Comparison of ENCODE assay signal across 10 cellular contexts in the genomic region with DNA sequence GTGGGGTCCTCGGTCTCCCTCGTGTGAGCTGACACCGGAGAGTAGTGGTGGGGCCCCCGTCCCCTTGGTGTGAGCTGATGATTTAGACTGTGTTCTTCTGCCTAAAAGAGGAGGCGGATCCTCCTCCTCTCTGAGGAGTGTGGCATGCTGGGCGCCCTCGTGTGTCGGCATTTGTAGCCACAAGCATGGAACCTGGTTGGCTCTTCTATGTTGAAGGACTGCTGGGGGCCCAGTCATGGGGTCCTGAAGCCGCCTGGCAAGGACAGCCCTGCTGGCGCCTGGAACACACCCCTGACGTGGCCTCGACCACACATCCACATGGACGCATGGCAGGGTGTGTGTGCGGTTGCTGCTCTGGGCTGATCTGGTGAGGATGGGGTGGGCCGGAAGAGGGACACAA. TPM values are rescaled to one million over a fixed set of nuclear protein-coding genes. Genes with fewer than 3 reads are reported as not detected.
DNase-seq lines count a peak whose midpoint lies in the region; ATAC-seq and TF ChIP-seq lines count a peak whose summit lies in the region.
"Had no signal": no experiment of that assay in that cellular context is flagged by ENCODE, and none has a peak within 500 bp of the region (broad histone marks: within the 10 kb centered on the region; RNA-seq: fewer than 3 reads in every experiment).

No MANE protein-coding gene starts in this region.

- H3K27me3 Mint-ChIP-seq in activated T-cell treated with anti-CD3 and anti-CD28 coated beads, Interleukin-2, amount 50 U/mL, for 4 hours (ENCODE audit: low read depth), result no peaks in the 10 kb centered on the region
- H3K27me3 Mint-ChIP-seq in stimulated activated naive CD8-positive, alpha-beta T cell treated with anti-CD3 and anti-CD28 coated beads, Interleukin-15, amount 100 ng/mL, for 72 hours, result no peaks in the 10 kb centered on the region

- H3K4me1 ChIP-seq in Panc1 (ENCODE audit: control insufficient read depth, insufficient read depth, low read length), result no peaks in the 10 kb centered on the region

- no peaks in the 10 kb centered on the region for H3K27me3 ChIP-seq in Panc1 (ENCODE audit: control insufficient read depth, insufficient read depth, low read length)
- H3K27me3 ChIP-seq: stomach had no signal

- H3K36me3 ChIP-seq in Panc1 (ENCODE audit: control insufficient read depth, insufficient read depth, low read length), result peaks cover 5% of the 10 kb centered on the region; the same call in 1 of the 2 replicates

- H3K4me3 Mint-ChIP-seq in activated T-cell treated with anti-CD3 and anti-CD28 coated beads, Interleukin-2, amount 50 U/mL, for 4 hours, result no peak overlapping the region
- H3K4me3 Mint-ChIP-seq in stimulated activated naive CD8-positive, alpha-beta T cell treated with anti-CD3 and anti-CD28 coated beads, Interleukin-15, amount 100 ng/mL, for 72 hours, result no peak overlapping the region

- DNase-seq in activated T-cell treated with anti-CD3 and anti-CD28 coated beads, Interleukin-2, amount 50 U/mL, for 48 hours, result peak; percentile 35 to 38
- DNase-seq in activated T-cell treated with anti-CD3 and anti-CD28 coated beads, Interleukin-2, amount 50 U/mL, for 4 hours, result no peak
- no peak for DNase-seq in Panc1 (ENCODE audit: low read depth, low spot score)
- DNase-seq in fibroblast of pulmonary artery (ENCODE audit: low read depth), result peak; percentile 44
- no peak for DNase-seq in stimulated activated naive CD8-positive, alpha-beta T cell treated with anti-CD3 and anti-CD28 coated beads, Interleukin-15, amount 100 ng/mL, for 72 hours
- no peak for DNase-seq in NOMO-1 (lab: John Stamatoyannopoulos, UW; ENCODE audit: unreplicated experiment in 2 of 2)
- DNase-seq in inferior parietal cortex (ENCODE audit: extremely low spot score), result no peak
- DNase-seq: activated CD4-positive, CD25-positive, alpha-beta regulatory T cell treated with anti-CD3 and anti-CD28 coated beads, Interleukin-2, amount 50 U/mL, for 72 hours; stomach had no signal

- POLR2A ChIA-PET in Panc1 (lab: Charles Lee), result interaction anchor here (0.7 kb wide), 1 partner anchor 20 kb away, joined by 3 read pairs; no protein-coding TSS in a partner anchor

- H3K27ac Mint-ChIP-seq in stimulated activated naive CD8-positive, alpha-beta T cell treated with anti-CD3 and anti-CD28 coated beads, Interleukin-15, amount 100 ng/mL, for 72 hours, result no peak overlapping the region

- H3K9me3 ChIP-seq in Panc1 (ENCODE audit: control insufficient read depth, insufficient read depth, low read depth, low read length), result no peaks in the 10 kb centered on the region
- H3K9me3 ChIP-seq: stomach had no signal

- H3K4me3 ChIP-seq in Panc1 (ENCODE audit: low read depth in 2 of 2, low read length in 2 of 2) (no peak overlapping the region), fibroblast of pulmonary artery (replicated peaks; ENCODE audit: low read depth, low read length) (no peak overlapping the region)
- H3K4me3 ChIP-seq: stomach had no signal

- intact Hi-C loops in Panc1 (cut with micrococcal nuclease; ENCODE audit: unreplicated experiment), result no loop called here

- no TSS peak for BruUV-seq in Panc1 (replicated peaks; lab: Mats Ljungman, UMichigan)

- in situ Hi-C loops in Panc1 (cut with HindIII; ENCODE audit: low pct_unique_long_range_greater_than_20kb, low sequenced_read_pairs), result no loop called here

- TF ChIP-seq CTCF in Panc1 (IDR thresholded peaks at IDR 0.05), result no peak
- TF ChIP-seq CTCF in fibroblast of pulmonary artery (IDR thresholded peaks at IDR 0.05; ENCODE audit: low read length, missing control alignments), result peak; percentile 25

- peaks cover 23% of the 10 kb centered on the region for H3K36me3 Mint-ChIP-seq in activated T-cell treated with anti-CD3 and anti-CD28 coated beads, Interleukin-2, amount 50 U/mL, for 4 hours (ENCODE audit: insufficient read depth)

- ATAC-seq in activated T-cell treated with anti-CD3 and anti-CD28 coated beads, Interleukin-2, amount 50 U/mL, for 4 hours, result no peak
- peak; percentile 66 for ATAC-seq in Panc1
- ATAC-seq in stimulated activated naive CD8-positive, alpha-beta T cell treated with anti-CD3 and anti-CD28 coated beads, Interleukin-15, amount 100 ng/mL, for 72 hours, result peak; percentile 57
- no peak for ATAC-seq in HG03354 (IDR thresholded peaks at IDR 0.05; ENCODE audit: poor library complexity, severe bottlenecking, unreplicated experiment)

- CTCF ChIA-PET in Panc1 (lab: Charles Lee), result interaction anchor here (0.5 to 0.6 kb wide), 3 partner anchors 48 to 57 kb away, joined by 3 to 5 read pairs (median 4); no protein-coding TSS in a partner anchor

- no peaks in the 10 kb centered on the region for H3K9me3 Mint-ChIP-seq in activated T-cell treated with anti-CD3 and anti-CD28 coated beads, Interleukin-2, amount 50 U/mL, for 4 hours
- no peaks in the 10 kb centered on the region for H3K9me3 Mint-ChIP-seq in stimulated activated naive CD8-positive, alpha-beta T cell treated with anti-CD3 and anti-CD28 coated beads, Interleukin-15, amount 100 ng/mL, for 72 hours

- H3K4me1 Mint-ChIP-seq in activated T-cell treated with anti-CD3 and anti-CD28 coated beads, Interleukin-2, amount 50 U/mL, for 4 hours (ENCODE audit: low read depth), result peaks cover 12% of the 10 kb centered on the region
- H3K4me1 Mint-ChIP-seq in stimulated activated naive CD8-positive, alpha-beta T cell treated with anti-CD3 and anti-CD28 coated beads, Interleukin-15, amount 100 ng/mL, for 72 hours, result peaks cover 45% of the 10 kb centered on the region

- no peak overlapping the region for H3K27ac ChIP-seq in Panc1 (ENCODE audit: low read length)
- H3K27ac ChIP-seq: stomach had no signal

RNA-seq across cellular contexts. Expression of a gene that starts 50.2 kb away (rescaled TPM):
- total RNA-seq in activated T-cell treated with anti-CD3 and anti-CD28 coated beads, Interleukin-2, amount 50 U/mL, for 4 hours, result 10 to 100 TPM; 30.4 to 41.7 (median 38.0) TPM
- total RNA-seq in Panc1 (2021; ENCODE audit: unreplicated experiment), result 123 TPM
- polyA plus RNA-seq in Panc1 (2012; ENCODE audit: insufficient read length), result 238 TPM

Comparison
In these comparisons a context has a peak if more than half of its experiments do, and no peak if none do; other contexts are left out.
1. DNase-seq: peak in activated T-cell treated with anti-CD3 and anti-CD28 coated beads, Interleukin-2, amount 50 U/mL, for 48 hours (2 of 2) and fibroblast of pulmonary artery (single experiment); none in activated T-cell treated with anti-CD3 and anti-CD28 coated beads, Interleukin-2, amount 50 U/mL, for 4 hours (single experiment), Panc1 (single experiment), stimulated activated naive CD8-positive, alpha-beta T cell treated with anti-CD3 and anti-CD28 coated beads, Interleukin-15, amount 100 ng/mL, for 72 hours (0 of 2), NOMO-1 (0 of 2) and inferior parietal cortex (single experiment).
2. ATAC-seq: peak in Panc1 (single experiment) and stimulated activated naive CD8-positive, alpha-beta T cell treated with anti-CD3 and anti-CD28 coated beads, Interleukin-15, amount 100 ng/mL, for 72 hours (single experiment); none in activated T-cell treated with anti-CD3 and anti-CD28 coated beads, Interleukin-2, amount 50 U/mL, for 4 hours (0 of 2) and HG03354 (single experiment).